15 cellular contexts compared by ENCODE assay signal in the genomic region with DNA sequence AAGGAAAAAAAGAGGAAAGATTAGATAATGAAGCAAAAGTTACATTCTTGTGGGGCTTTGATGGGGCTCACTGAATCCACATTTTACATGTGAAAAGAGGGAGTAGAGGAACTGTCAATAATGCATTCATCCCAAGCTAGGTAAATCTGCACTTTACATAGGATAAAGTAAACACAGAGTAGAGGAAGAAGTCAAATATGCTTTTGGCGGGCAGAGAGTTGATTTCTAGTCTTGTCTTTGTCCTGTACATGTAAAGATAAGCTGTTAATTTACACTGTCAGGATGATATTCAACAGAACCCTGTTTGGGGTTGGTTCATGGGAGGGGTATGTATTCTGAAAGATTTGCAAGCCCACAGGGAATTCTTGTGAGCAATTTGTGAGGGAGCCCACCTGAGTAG.
"Had no signal": no experiment of that assay in that cellular context is flagged by ENCODE, and none has a peak within 500 bp of the region (broad histone marks: within the 10 kb centered on the region; RNA-seq: fewer than 3 reads in every experiment).

No MANE protein-coding gene starts in this region.

- ATAC-seq: body of pancreas; stimulated activated naive B cell treated with anti-CD40 and anti-IgM and Interleukin-4, amounts not matched to agents 10 μg/mL and 1 μg/mL and 100 μg/mL, for 72 hours had no signal

- DNase-seq: activated CD4-positive, alpha-beta T cell treated with anti-CD3 and anti-CD28 coated beads, Interleukin-2, amount 50 U/mL, for 1 hour; activated CD4-positive, CD25-positive, alpha-beta regulatory T cell; activated CD8-positive, alpha-beta memory T cell treated with anti-CD3 and anti-CD28 coated beads for 24 hours; activated naive CD8-positive, alpha-beta T cell treated with anti-CD3 and anti-CD28 coated beads for 36 hours; amygdala; body of pancreas; cerebellar nuclear complex; effector CD8-positive, alpha-beta T cell; kidney; stimulated activated CD4-positive, alpha-beta T cell treated with anti-CD3 and anti-CD28 coated beads, Interleukin-15, amount 100 ng/mL, for 24 hours; stimulated activated CD4-positive, alpha-beta T cell treated with anti-CD3 and anti-CD28 coated beads, Interleukin-4, amount 100 ng/mL, for 1 hour; stimulated activated naive B cell treated with anti-CD40 and anti-IgM and Interleukin-4, amounts not matched to agents 10 μg/mL and 1 μg/mL and 100 μg/mL, for 72 hours; tibial artery had no signal

- FAIRE-seq: frontal cortex, kidney had no signal

- H3K4me1 ChIP-seq: parathyroid adenoma had no signal

- H3K4me3 ChIP-seq: body of pancreas, tibial artery had no signal

- H3K9ac ChIP-seq: parathyroid adenoma had no signal

- H3K27ac ChIP-seq: body of pancreas, parathyroid adenoma, tibial artery had no signal

- H2AFZ ChIP-seq: parathyroid adenoma had no signal

- H3K9me3 ChIP-seq: body of pancreas, tibial artery had no signal

- H3K79me2 ChIP-seq: parathyroid adenoma had no signal

- H3K36me3 ChIP-seq: tibial artery had no signal
